Comparison of ENCODE assay signal across 8 cellular contexts in the genomic region with DNA sequence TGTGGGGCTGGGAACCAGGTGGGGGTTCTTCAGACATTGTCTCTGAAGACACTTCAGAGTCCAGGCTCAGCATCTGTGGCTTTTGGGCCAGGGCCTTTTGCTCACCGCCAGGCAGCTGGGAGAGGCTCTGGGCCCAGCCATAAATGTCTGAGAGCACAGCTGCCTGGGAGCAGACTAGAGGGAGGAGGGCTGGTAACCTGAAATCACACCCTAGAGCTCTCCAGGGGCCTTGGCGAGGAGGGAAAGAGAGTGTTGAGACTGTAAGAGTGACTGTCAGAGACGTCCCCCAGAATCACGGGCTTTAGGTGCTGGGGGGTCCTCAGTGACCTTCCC. TPM values are rescaled to one million over a fixed set of nuclear protein-coding genes. Genes with fewer than 3 reads are reported as not detected.
DNase-seq lines count a peak whose midpoint lies in the region; ATAC-seq and TF ChIP-seq lines count a peak whose summit lies in the region.

No MANE protein-coding gene starts in this region.

- peaks cover 47% of the 10 kb centered on the region for H3K4me1 ChIP-seq in mucosa of descending colon (ENCODE audit: low read depth)

- no peaks in the 10 kb centered on the region for H3K36me3 ChIP-seq in mucosa of descending colon (ENCODE audit: low read depth)

- H3K36me3 Mint-ChIP-seq in HFFc6 (ENCODE audit: low read depth): peaks cover 5% of the 10 kb centered on the region; the same call in 1 of the 2 replicates

- no peaks in the 10 kb centered on the region for H3K9me3 ChIP-seq in mucosa of descending colon

- peak overlapping the region; percentile 70 for H3K27ac Mint-ChIP-seq in HFFc6

- ATAC-seq in mucosa of descending colon: peak; percentile 33
- ATAC-seq in HG02970 (IDR thresholded peaks at IDR 0.05; ENCODE audit: low FRiP score, unreplicated experiment): no peak

- H3K4me3 ChIP-seq in AG10803 (ENCODE audit: low read length) (peak overlapping the region; percentile 56), astrocyte of the cerebellum (ENCODE audit: low read depth, low read length) (peak overlapping the region; percentile 31), mucosa of descending colon (no peak overlapping the region)

- H3K4me3 Mint-ChIP-seq in HFFc6: no peak overlapping the region; the same call in 1 of the 2 replicates

- no peaks in the 10 kb centered on the region for H3K9me3 Mint-ChIP-seq in HFFc6

- peaks cover 4% of the 10 kb centered on the region for H3K27me3 Mint-ChIP-seq in HFFc6 (ENCODE audit: insufficient read depth)

- peaks cover 31% of the 10 kb centered on the region for H3K4me1 Mint-ChIP-seq in HFFc6 (ENCODE audit: low read depth)

- DNase-seq in AG10803 (ENCODE audit: low read depth) (peak; percentile 19), HFFc6 (no peak), astrocyte of the cerebellum (ENCODE audit: low read depth) (no peak), mucosa of descending colon (no peak), GM13976 (ENCODE audit: low spot score) (no peak), NCI-H1092 (lab: John Stamatoyannopoulos, UW) (no peak), OCI-M2 (lab: John Stamatoyannopoulos, UW; ENCODE audit: unreplicated experiment) (no peak)

- TF ChIP-seq CTCF in AG10803 (conservative IDR thresholded peaks at IDR 0.05; ENCODE audit: low read length): no peak
- TF ChIP-seq CTCF in HFFc6 (IDR thresholded peaks at IDR 0.05): no peak
- no peak for TF ChIP-seq CTCF in astrocyte of the cerebellum (IDR thresholded peaks at IDR 0.05; ENCODE audit: low read depth, low read length, missing control alignments)
- TF ChIP-seq CTCF in mucosa of descending colon (IDR thresholded peaks at IDR 0.05): no peak
- TF ChIP-seq CTCF in GM13976 (IDR thresholded peaks at IDR 0.05; ENCODE audit: borderline replicate concordance, control extremely low read depth, extremely low read depth, insufficient read depth, missing control alignments): no peak

- intact Hi-C loops in mucosa of descending colon (cut with DNase I, micrococcal nuclease): no loop called here

- in situ Hi-C loops in astrocyte of the cerebellum (cut with HindIII; ENCODE audit: low sequenced_read_pairs) (no loop called here), GM13976 (cut with MboI; ENCODE audit: low sequenced_read_pairs, unreplicated experiment) (no loop called here)

RNA-seq across cellular contexts. Expression of a gene that starts 4.1 kb away (rescaled TPM):
- total RNA-seq in HFFc6 (2021; fragmentation: NEBNext Ultra II Directional; extraction: Animal tissue kit (Norgen Biotek cat#: 25700)): 10 to 100 TPM; 25.0 to 36.0 (median 27.6) TPM
- total RNA-seq in mucosa of descending colon: 10 to 100 TPM; 36.8 to 52.6 (median 42.7) TPM

RNA-seq across cellular contexts. Expression of a gene that starts 11.0 kb away (rescaled TPM):
- total RNA-seq in HFFc6 (2021; fragmentation: NEBNext Ultra II Directional; extraction: Animal tissue kit (Norgen Biotek cat#: 25700)): 10 to 100 TPM; 14.4 to 18.0 (median 16.0) TPM
- 10 to 100 TPM; 21.5 to 23.8 (median 23.1) TPM for total RNA-seq in mucosa of descending colon

RNA-seq across cellular contexts. Expression of a gene that starts 19.3 kb away (rescaled TPM):
- total RNA-seq in HFFc6 (2021; fragmentation: NEBNext Ultra II Directional; extraction: Animal tissue kit (Norgen Biotek cat#: 25700)): 1 to 10 TPM; 1.2 to 2.3 (median 1.3) TPM
- under 1 TPM in 1 of 3 donors, not detected in 2; 0.44 TPM for total RNA-seq in mucosa of descending colon

RNA-seq across cellular contexts. Expression of a gene that starts 55.0 kb away (rescaled TPM):
- total RNA-seq in HFFc6 (2021; fragmentation: NEBNext Ultra II Directional; extraction: Animal tissue kit (Norgen Biotek cat#: 25700)): 10 to 100 TPM; 20.1 to 26.8 (median 21.7) TPM
- 10 to 100 TPM; 34.5 to 41.6 (median 40.5) TPM for total RNA-seq in mucosa of descending colon
